In the genomic region with DNA sequence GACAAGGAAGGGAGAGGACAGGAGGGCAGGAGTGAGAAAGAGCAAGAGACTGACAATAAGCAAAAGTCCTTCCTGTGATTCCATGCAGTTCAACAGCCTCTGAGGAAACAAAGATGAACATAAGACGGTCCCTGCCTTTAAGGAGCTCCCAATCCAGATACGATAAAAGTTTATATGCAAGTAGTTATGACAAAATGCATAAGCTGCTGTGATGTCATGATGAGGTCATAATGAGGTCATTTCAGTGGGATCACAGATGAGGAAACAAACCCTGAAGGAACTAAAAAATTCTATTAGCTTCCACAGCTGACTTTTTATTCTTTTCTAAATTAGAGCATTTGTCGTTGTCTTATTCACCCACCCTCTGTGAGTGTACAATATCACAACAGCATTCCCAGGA, we compare ENCODE assay signal across 28 cellular contexts.
"Had no signal": no experiment of that assay in that cellular context is flagged by ENCODE, and none has a peak within 500 bp of the region (broad histone marks: within the 10 kb centered on the region; RNA-seq: fewer than 3 reads in every experiment).

No MANE protein-coding gene starts in this region.

- H3K79me2 ChIP-seq: parathyroid adenoma had no signal

- H3K27ac Mint-ChIP-seq: mesothelial cell of epicardium; naive B cell; natural killer cell; nephron progenitor cell; neural progenitor cell; stimulated activated naive B cell treated with anti-CD40 and anti-IgM and Interleukin-4, amounts not matched to agents 10 μg/mL and 1 μg/mL and 100 μg/mL, for 72 hours had no signal

- H3K4me1 ChIP-seq: left ventricle myocardium inferior, neural progenitor cell, parathyroid adenoma, psoas muscle, right atrium auricular region, stomach, testis, thyroid gland, upper lobe of left lung, vagina had no signal

- H3K36me3 Mint-ChIP-seq: mesothelial cell of epicardium; naive B cell; natural killer cell; neural progenitor cell; stimulated activated naive B cell treated with anti-CD40 and anti-IgM and Interleukin-4, amounts not matched to agents 10 μg/mL and 1 μg/mL and 100 μg/mL, for 72 hours had no signal

- H3K27me3 ChIP-seq: neural progenitor cell, neutrophil, right atrium auricular region, stomach, testis, thyroid gland, transverse colon, upper lobe of left lung, vagina had no signal

- H3K27ac ChIP-seq: left ventricle myocardium inferior, neural progenitor cell, neutrophil, parathyroid adenoma, psoas muscle, right atrium auricular region, skin epidermis, stomach, testis, thyroid gland, transverse colon, upper lobe of left lung, vagina had no signal

- H3K4me3 Mint-ChIP-seq: mesothelial cell of epicardium; naive B cell; natural killer cell; nephron progenitor cell; neural progenitor cell; stimulated activated naive B cell treated with anti-CD40 and anti-IgM and Interleukin-4, amounts not matched to agents 10 μg/mL and 1 μg/mL and 100 μg/mL, for 72 hours had no signal

- H2AFZ ChIP-seq: neural progenitor cell, parathyroid adenoma had no signal

- H3K9me3 ChIP-seq: left ventricle myocardium inferior, neutrophil, psoas muscle, right atrium auricular region, stomach, testis, thyroid gland, transverse colon, upper lobe of left lung, vagina had no signal

- H3K4me1 Mint-ChIP-seq: naive B cell; natural killer cell; neural progenitor cell; stimulated activated naive B cell treated with anti-CD40 and anti-IgM and Interleukin-4, amounts not matched to agents 10 μg/mL and 1 μg/mL and 100 μg/mL, for 72 hours had no signal

- DNase-seq: islet precursor cell; left ventricle myocardium inferior; mesendoderm; naive B cell; natural killer cell; nephron progenitor cell; occipital lobe; psoas muscle; stimulated activated CD4-positive, alpha-beta T cell treated with anti-CD3 and anti-CD28 coated beads, Interleukin-12 subunit alpha, Interleukin-12 subunit beta, amount 100 ng/mL, for 4 hours; stimulated activated CD4-positive, alpha-beta T cell treated with anti-CD3 and anti-CD28 coated beads, Interleukin-15, amount 100 ng/mL, for 24 hours; stimulated activated CD4-positive, alpha-beta T cell treated with anti-CD3 and anti-CD28 coated beads, Interleukin-2, amount 100 ng/mL, for 24 hours; stimulated activated CD4-positive, alpha-beta T cell treated with anti-CD3 and anti-CD28 coated beads, Interleukin-4, amount 100 ng/mL, for 1 hour; stimulated activated naive B cell treated with anti-CD40 and anti-IgM and Interleukin-4, amounts not matched to agents 10 μg/mL and 1 μg/mL and 100 μg/mL, for 72 hours; stimulated activated naive CD8-positive, alpha-beta T cell treated with anti-CD3 and anti-CD28 coated beads, Interleukin-15, Interleukin-2, amounts not matched to agents 100 U/mL and 50 U/mL, for 24 hours; stomach; testis; thyroid gland; transverse colon; upper lobe of left lung had no signal

- H3K27me3 Mint-ChIP-seq: naive B cell; stimulated activated naive B cell treated with anti-CD40 and anti-IgM and Interleukin-4, amounts not matched to agents 10 μg/mL and 1 μg/mL and 100 μg/mL, for 72 hours had no signal

- H3K36me3 ChIP-seq: left ventricle myocardium inferior, neural progenitor cell, neutrophil, right atrium auricular region, stomach, thyroid gland, transverse colon, upper lobe of left lung, vagina had no signal

- ATAC-seq: natural killer cell; psoas muscle; sciatic nerve; stimulated activated naive B cell treated with anti-CD40 and anti-IgM and Interleukin-4, amounts not matched to agents 10 μg/mL and 1 μg/mL and 100 μg/mL, for 72 hours; stimulated activated naive CD8-positive, alpha-beta T cell treated with anti-CD3 and anti-CD28 coated beads, Interleukin-15, Interleukin-2, amounts not matched to agents 100 U/mL and 50 U/mL, for 24 hours had no signal

- H3K4me2 ChIP-seq: neural progenitor cell had no signal

- H3K9ac ChIP-seq: neural progenitor cell, parathyroid adenoma had no signal

- H3K9me3 Mint-ChIP-seq: mesothelial cell of epicardium; natural killer cell; nephron progenitor cell; neural progenitor cell; stimulated activated naive B cell treated with anti-CD40 and anti-IgM and Interleukin-4, amounts not matched to agents 10 μg/mL and 1 μg/mL and 100 μg/mL, for 72 hours had no signal

- H3K4me3 ChIP-seq: left ventricle myocardium inferior, lung, neural progenitor cell, psoas muscle, right atrium auricular region, skin epidermis, stomach, testis, thyroid gland, transverse colon, upper lobe of left lung, vagina had no signal
